In genomic region chr20:62816031-62816878, GRCh38 we compare ENCODE assay signal across 8 cellular contexts. TPM values are rescaled to one million over a fixed set of nuclear protein-coding genes. Genes with fewer than 3 reads are reported as not detected.
DNase-seq lines count a peak whose midpoint lies in the region; ATAC-seq and TF ChIP-seq lines count a peak whose summit lies in the region.

No MANE protein-coding gene starts in this region.

- peaks cover 66% of the 10 kb centered on the region for H3K27me3 ChIP-seq in BLaER1
- peaks cover 9% of the 10 kb centered on the region for H3K27me3 ChIP-seq in HUES48 (ENCODE audit: control insufficient read depth, insufficient read depth, low read length)
- peaks cover 0 to 5% (median 0%) of the 10 kb centered on the region in 45 donors for H3K27me3 ChIP-seq in dorsolateral prefrontal cortex
- peaks cover 50% of the 10 kb centered on the region for H3K27me3 ChIP-seq in neuron (ENCODE audit: insufficient read depth, low read length)

- peak overlapping the region; percentile 21 for H2AFZ ChIP-seq in neuron (ENCODE audit: low read depth, low read length)

- intact Hi-C loops in dorsolateral prefrontal cortex (cut with DNase I), result no loop called here

- H3K4me1 ChIP-seq in BLaER1 (peaks cover 87% of the 10 kb centered on the region), HUES48 (ENCODE audit: control insufficient read depth, insufficient read depth, low read length) (peaks cover 13% of the 10 kb centered on the region; the same call in 1 of the 2 replicates), neuron (ENCODE audit: insufficient read depth, low read length) (peaks cover 9% of the 10 kb centered on the region)

- H3K27ac ChIP-seq in BLaER1 (peak overlapping the region; percentile 58), HUES48 (ENCODE audit: low read depth, low read length) (peak overlapping the region; percentile 66), dorsolateral prefrontal cortex (peak overlapping the region in 56 of 59 donors; percentile 5 to 99 (median 93))

- peaks cover 95% of the 10 kb centered on the region for H4K20me1 ChIP-seq in BLaER1

- TF ChIP-seq CTCF in dorsolateral prefrontal cortex (IDR thresholded peaks at IDR 0.05 in 54 of 56, conservative IDR thresholded peaks at IDR 0.05 in 2 of 56; ENCODE audit: low read depth in 1 of 56, partially characterized antibody in 56 of 56), result no peak

- peaks cover 28% of the 10 kb centered on the region for H3K36me3 ChIP-seq in BLaER1
- peaks cover 28% of the 10 kb centered on the region for H3K36me3 ChIP-seq in HUES48 (ENCODE audit: control insufficient read depth, insufficient read depth, low read length)
- peaks cover 10% of the 10 kb centered on the region for H3K36me3 ChIP-seq in neuron (ENCODE audit: insufficient read depth, low read length)

- peak overlapping the region; percentile 97 for H3K4me2 ChIP-seq in BLaER1

- H3K9me3 ChIP-seq in BLaER1, result no peaks in the 10 kb centered on the region
- H3K9me3 ChIP-seq in HUES48 (ENCODE audit: control insufficient read depth, insufficient read depth, low read length), result no peaks in the 10 kb centered on the region
- no peaks in the 10 kb centered on the region for H3K9me3 ChIP-seq in neuron (ENCODE audit: low read length)

- no peak for DNase-seq in dorsolateral prefrontal cortex
- no peak for DNase-seq in stimulated activated CD4-positive, alpha-beta T cell treated with anti-CD3 and anti-CD28 coated beads, Interleukin-12 subunit alpha, Interleukin-12 subunit beta, amount 100 ng/mL, for 4 hours
- DNase-seq in activated CD8-positive, alpha-beta memory T cell treated with anti-CD3 and anti-CD28 coated beads, Interleukin-2, amount 50 U/mL, for 4 hours, result no peak

- H3K4me3 ChIP-seq in BLaER1 (peak overlapping the region; percentile 64), HUES48 (ENCODE audit: low read depth, low read length) (peak overlapping the region; percentile 68), dorsolateral prefrontal cortex (peak overlapping the region in 58 of 59 donors; percentile 23 to 72 (median 52)), neuron (ENCODE audit: low read length) (no peak overlapping the region)

- ATAC-seq in HG02588 (IDR thresholded peaks at IDR 0.05; ENCODE audit: unreplicated experiment) (no peak), HG03520 (IDR thresholded peaks at IDR 0.05; ENCODE audit: unreplicated experiment) (no peak)

- H3K9ac ChIP-seq in BLaER1 (peak overlapping the region; percentile 73), HUES48 (ENCODE audit: low read depth, low read length) (peak overlapping the region; percentile 48)

RNA-seq across cellular contexts. Expression of gene COL9A3, which starts 0.6 kb away (rescaled TPM):
- 100 to 1,000 TPM in 8 of 120 experiments, 10 to 100 TPM in 112; 15.9 to 126 (median 44.6) TPM for total RNA-seq in dorsolateral prefrontal cortex

RNA-seq across cellular contexts. Expression of gene OGFR, which starts 11.6 kb away (rescaled TPM):
- 100 to 1,000 TPM in 1 of 120 experiments, 10 to 100 TPM in 119; 40.5 to 100 (median 61.4) TPM for total RNA-seq in dorsolateral prefrontal cortex

RNA-seq across cellular contexts. Expression of gene MRGBP, which starts 20.0 kb away (rescaled TPM):
- 10 to 100 TPM in 44 of 120 experiments, 1 to 10 TPM in 76; 7.2 to 12.6 (median 9.5) TPM for total RNA-seq in dorsolateral prefrontal cortex

RNA-seq across cellular contexts. Expression of gene TCFL5, which starts 45.4 kb away (rescaled TPM):
- 10 to 100 TPM; 15.1 to 52.2 (median 27.7) TPM for total RNA-seq in dorsolateral prefrontal cortex
